Comparison of ENCODE assay signal across 14 cellular contexts in the genomic region with DNA sequence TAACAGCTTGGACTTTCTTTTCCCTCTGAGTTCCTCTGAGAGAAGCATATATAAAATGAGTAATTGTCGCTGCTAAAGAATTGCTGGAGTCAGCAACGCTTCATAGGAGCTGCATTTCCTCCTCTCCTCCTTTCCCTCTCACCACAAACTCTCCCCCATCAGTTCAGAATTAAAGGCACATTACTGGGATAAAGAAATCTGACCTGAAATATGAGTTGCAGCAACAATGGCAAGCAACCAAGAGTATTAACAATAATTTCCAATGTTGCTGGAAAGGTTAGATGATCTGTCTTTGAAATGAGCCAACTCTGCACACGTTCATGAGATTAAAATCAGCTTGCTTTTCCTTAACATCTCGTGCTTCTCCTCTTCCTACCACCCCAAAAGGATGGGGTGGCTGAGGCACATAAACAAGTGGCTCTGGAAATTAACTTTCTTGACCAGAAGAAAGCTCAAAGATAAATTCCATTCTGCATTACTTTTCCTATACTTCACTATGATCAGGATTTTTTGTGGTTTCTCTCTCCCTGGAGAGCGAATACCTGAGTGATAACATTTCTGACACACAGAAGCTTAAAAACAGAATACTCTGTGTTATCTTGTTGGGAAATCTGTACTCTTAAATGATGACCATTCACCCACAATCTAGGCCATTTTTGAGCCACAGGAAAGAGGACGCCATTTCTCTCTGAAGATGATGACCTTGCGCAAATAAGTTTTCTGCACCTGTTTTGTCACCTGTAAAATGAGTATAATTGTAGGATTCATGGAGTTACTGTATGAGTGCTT.
DNase-seq lines count a peak whose midpoint lies in the region; ATAC-seq, FAIRE-seq and TF ChIP-seq lines count a peak whose summit lies in the region.
"Had no signal": no experiment of that assay in that cellular context is flagged by ENCODE, and none has a peak within 500 bp of the region (broad histone marks: within the 10 kb centered on the region; RNA-seq: fewer than 3 reads in every experiment).

No MANE protein-coding gene starts in this region.

- H2AFZ ChIP-seq in HepG2 (ENCODE audit: low read length) = no peak overlapping the region

- no peak overlapping the region for H3K9ac ChIP-seq in HepG2 (ENCODE audit: insufficient read depth, low read depth, low read length)

- peaks cover 17% of the 10 kb centered on the region for H4K20me1 ChIP-seq in HepG2 (ENCODE audit: insufficient read depth, low read length)

- H3K27me3 ChIP-seq in HepG2 (ENCODE audit: control insufficient read depth in 1 of 2, insufficient read depth in 2 of 2, low read length in 2 of 2) (no peaks in the 10 kb centered on the region), suprapubic skin (no peaks in the 10 kb centered on the region), BE2C (no peaks in the 10 kb centered on the region)

- H3K4me1 Mint-ChIP-seq in MCF 10A (ENCODE audit: insufficient read depth, unreplicated experiment) (peaks cover 59% of the 10 kb centered on the region), CD14-positive monocyte (peaks cover 5% of the 10 kb centered on the region)

- WGBS in HepG2 (ENCODE audit: low lambda C conversion rate) = over 99% methylated on average over 7 of the region's 7 CpGs
- 47% methylated on average over 7 of the region's 7 CpGs for WGBS in suprapubic skin

- intact Hi-C loops in MCF 10A (cut with micrococcal nuclease) (no loop called here), HepG2 (cut with micrococcal nuclease; ENCODE audit: unreplicated experiment) (no loop called here), CD14-positive monocyte (cut with micrococcal nuclease) (no loop called here)

- peak overlapping the region; percentile 37 for H3K27ac Mint-ChIP-seq in MCF 10A (ENCODE audit: low read depth, unreplicated experiment)
- H3K27ac Mint-ChIP-seq in CD14-positive monocyte = no peak overlapping the region

- no peak overlapping the region for H3K4me2 ChIP-seq in HepG2 (ENCODE audit: low read depth, low read length)

- TF ChIP-seq EP300 in HepG2 (IDR thresholded peaks at IDR 0.05; ENCODE audit: low read depth in 2 of 2, low read length in 2 of 2) = no peak
- no peak for TF ChIP-seq EP300 in HepG2 (CRISPR knock-in tag; IDR thresholded peaks at IDR 0.05; ENCODE audit: borderline replicate concordance)
- TF ChIP-seq EP300 in suprapubic skin (IDR thresholded peaks at IDR 0.05) = no peak

- peak; percentile 72 for DNase-seq in HS-5 (ENCODE audit: low read depth)
- DNase-seq in MCF 10A (ENCODE audit: unreplicated experiment) = no peak
- no peak for DNase-seq in HepG2 (ENCODE audit: low spot score)
- DNase-seq in suprapubic skin (ENCODE audit: low spot score in 2 of 2) = no peak
- DNase-seq in BE2C = no peak
- DNase-seq in cerebellar nuclear complex (lab: John Stamatoyannopoulos, UW) = no peak
- no peak for DNase-seq in CD14-positive monocyte (ENCODE audit: low spot score)
- DNase-seq: DND-41; naive thymus-derived CD4-positive, alpha-beta T cell; NCI-H1417 treated with DMSO at 0.1 percent for 48 hours; OCI-M1 had no signal

- no peak overlapping the region for H3K4me3 ChIP-seq in HepG2 (replicated peaks in 1 of 3; ENCODE audit: insufficient read depth in 1 of 3, low read depth in 2 of 3, low read length in 3 of 3)
- no peak overlapping the region for H3K4me3 ChIP-seq in suprapubic skin
- no peak overlapping the region for H3K4me3 ChIP-seq in BE2C (ENCODE audit: low read depth, low read length)

- no peak for TF ChIP-seq CTCF in MCF 10A (IDR thresholded peaks at IDR 0.05; ENCODE audit: unreplicated experiment)
- no peak for TF ChIP-seq CTCF in HepG2 (CRISPR knock-in tag; IDR thresholded peaks at IDR 0.05)
- TF ChIP-seq CTCF in suprapubic skin (IDR thresholded peaks at IDR 0.05) = no peak
- TF ChIP-seq CTCF in BE2C (IDR thresholded peaks at IDR 0.05; ENCODE audit: low read depth, low read length) = no peak
- no peak for TF ChIP-seq CTCF in CD14-positive monocyte (IDR thresholded peaks at IDR 0.05)

- H3K36me3 ChIP-seq in HepG2 (replicated peaks in 1 of 2; ENCODE audit: control insufficient read depth in 1 of 2, insufficient read depth in 2 of 2, low read length in 2 of 2) (peaks cover 31 to 80% of the 10 kb centered on the region in 2 experiments), suprapubic skin (peaks cover 7% of the 10 kb centered on the region), BE2C (no peaks in the 10 kb centered on the region)

- no TSS peak for BruUV-seq in MCF 10A (replicated peaks; lab: Mats Ljungman, UMichigan)
- BruUV-seq in HepG2 (replicated peaks; lab: Mats Ljungman, UMichigan) = no TSS peak

- H3K4me3 Mint-ChIP-seq in MCF 10A (ENCODE audit: unreplicated experiment) (peak overlapping the region; percentile 27), CD14-positive monocyte (no peak overlapping the region)
- H3K4me3 Mint-ChIP-seq: central memory CD8-positive, alpha-beta T cell; naive thymus-derived CD4-positive, alpha-beta T cell had no signal

- CTCF ChIA-PET in MCF 10A (lab: Yijun Ruan, JAX) = interaction anchor here (0.6 to 1.6 kb wide), 5 partner anchors 8 to 88 kb away, joined by 3 to 8 read pairs (median 4); no protein-coding TSS in a partner anchor
- CTCF ChIA-PET in HepG2 (lab: Yijun Ruan, JAX; ENCODE audit: low intra/inter-chr PET ratio, low total read pairs) = no interaction called here

- ATAC-seq in HepG2 = no peak
- no peak for ATAC-seq in HG03039 (IDR thresholded peaks at IDR 0.05; ENCODE audit: unreplicated experiment)
- ATAC-seq: naive thymus-derived CD4-positive, alpha-beta T cell had no signal

- POLR2A ChIA-PET in MCF 10A (lab: Yijun Ruan, JAX) = interaction anchor here (0.6 to 2.8 kb wide), 12 partner anchors 9 to 187 kb away, joined by 3 to 15 read pairs (median 4); a partner anchor contains a TSS
- POLR2A ChIA-PET in HepG2 (lab: Yijun Ruan, JAX) = no interaction called here

- H3K27ac ChIP-seq in HepG2 (ENCODE audit: extremely low read length, insufficient read depth, low read length) (no peak overlapping the region), suprapubic skin (peak overlapping the region; percentile 67)

- in situ Hi-C loops in HepG2 (cut with HindIII; ENCODE audit: extremely low pct_ligation_motif_present, low pct_unique_long_range_greater_than_20kb) = no loop called here

- H3K4me1 ChIP-seq in HepG2 (ENCODE audit: insufficient read depth, low read length) (peaks cover 27% of the 10 kb centered on the region), suprapubic skin (peaks cover 70% of the 10 kb centered on the region), BE2C (no peaks in the 10 kb centered on the region)

- H3K36me3 Mint-ChIP-seq in MCF 10A (ENCODE audit: insufficient read depth, unreplicated experiment) = peaks cover 42% of the 10 kb centered on the region
- H3K36me3 Mint-ChIP-seq in CD14-positive monocyte = no peaks in the 10 kb centered on the region

- no peaks in the 10 kb centered on the region for H3K9me3 ChIP-seq in HepG2 (ENCODE audit: low read length)
- H3K9me3 ChIP-seq in suprapubic skin = no peaks in the 10 kb centered on the region
- H3K9me3 ChIP-seq in BE2C = no peaks in the 10 kb centered on the region

- H3K9me3 Mint-ChIP-seq in MCF 10A (ENCODE audit: unreplicated experiment) (peaks cover 4% of the 10 kb centered on the region), CD14-positive monocyte (peaks cover 0 to 5% (median 0%) of the 10 kb centered on the region in 7 donors)
- H3K9me3 Mint-ChIP-seq: central memory CD8-positive, alpha-beta T cell had no signal

- FAIRE-seq in HepG2 (lab: Jason Lieb, UNC) = no peak
- FAIRE-seq: H1 had no signal

- no peaks in the 10 kb centered on the region for H3K27me3 Mint-ChIP-seq in MCF 10A (ENCODE audit: insufficient read depth, unreplicated experiment)
- H3K27me3 Mint-ChIP-seq in CD14-positive monocyte (ENCODE audit: low read depth in 3 of 3) = peaks cover 0 to 2% (median 1%) of the 10 kb centered on the region in 3 donors
- H3K27me3 Mint-ChIP-seq: central memory CD8-positive, alpha-beta T cell had no signal

- no peak for TF ChIP-seq RAD21 in HepG2 (CRISPR knock-in tag; IDR thresholded peaks at IDR 0.05)

- no peak for TF ChIP-seq POLR2A in HepG2 (IDR thresholded peaks at IDR 0.05; ENCODE audit: insufficient read depth in 1 of 2, low read depth in 2 of 2, low read length in 2 of 2)
- no peak for TF ChIP-seq POLR2A in suprapubic skin (IDR thresholded peaks at IDR 0.05)

- peaks cover 47% of the 10 kb centered on the region for H3K79me2 ChIP-seq in HepG2 (ENCODE audit: insufficient read depth, low read length)
